27 cellular contexts compared by ENCODE assay signal in the genomic region with DNA sequence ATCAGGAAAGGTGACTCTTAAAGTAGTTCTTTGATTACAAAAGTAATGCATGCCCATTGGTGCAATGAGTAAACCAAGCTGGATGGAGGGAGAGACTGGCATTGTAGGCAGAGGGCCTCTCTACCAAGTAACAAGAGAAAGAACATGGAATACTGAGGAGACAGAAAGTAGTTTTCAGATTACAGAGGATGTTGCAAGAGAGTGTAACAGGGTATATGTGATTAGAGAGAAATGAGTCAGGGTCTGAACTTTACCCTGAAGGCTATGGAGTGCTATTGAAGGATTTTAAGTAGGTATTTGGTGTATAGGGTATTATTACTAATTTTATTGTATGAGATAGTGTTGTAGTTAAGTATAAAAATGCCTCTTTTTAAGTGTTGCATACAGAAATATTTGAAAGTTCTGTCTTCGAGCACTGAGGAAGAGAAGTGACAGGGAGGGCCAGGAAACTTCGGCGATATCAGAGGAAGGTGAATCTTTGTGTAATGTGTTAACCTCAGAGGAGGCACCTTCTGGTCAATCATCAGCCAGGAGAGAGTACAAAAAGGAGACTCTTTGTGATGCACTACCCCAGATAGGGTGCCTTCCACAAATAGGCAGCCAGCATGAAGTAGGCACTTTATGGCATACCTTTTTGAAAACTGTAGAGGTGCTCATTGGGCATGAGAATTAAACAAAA. TPM values are rescaled to one million over a fixed set of nuclear protein-coding genes. Genes with fewer than 3 reads are reported as not detected.
"Had no signal": no experiment of that assay in that cellular context is flagged by ENCODE, and none has a peak within 500 bp of the region (broad histone marks: within the 10 kb centered on the region; RNA-seq: fewer than 3 reads in every experiment).

No MANE protein-coding gene starts in this region.

- H3K27me3 Mint-ChIP-seq: activated CD4-positive, alpha-beta memory T cell treated with anti-CD3 and anti-CD28 coated beads, Interleukin-2, amount 10 ng/mL, durations not matched to agents 7 days and 5 days; activated CD4-positive, alpha-beta T cell treated with anti-CD3 and anti-CD28 coated beads for 36 hours; T-cell had no signal

- H3K4me3 Mint-ChIP-seq: activated CD4-positive, alpha-beta memory T cell treated with anti-CD3 and anti-CD28 coated beads, Interleukin-2, amount 10 ng/mL, durations not matched to agents 7 days and 5 days; activated CD4-positive, alpha-beta T cell treated with anti-CD3 and anti-CD28 coated beads for 36 hours; activated T-cell treated with anti-CD3 and anti-CD28 coated beads, Interleukin-2, amount 50 U/mL, for 24 hours; T-cell had no signal

- H3K27ac Mint-ChIP-seq: activated CD4-positive, alpha-beta memory T cell treated with anti-CD3 and anti-CD28 coated beads, Interleukin-2, amount 10 ng/mL, durations not matched to agents 7 days and 5 days; activated CD4-positive, alpha-beta T cell treated with anti-CD3 and anti-CD28 coated beads for 36 hours; activated T-cell treated with anti-CD3 and anti-CD28 coated beads, Interleukin-2, amount 50 U/mL, for 24 hours; T-cell had no signal

- H3K4me1 Mint-ChIP-seq: activated CD4-positive, alpha-beta memory T cell treated with anti-CD3 and anti-CD28 coated beads, Interleukin-2, amount 10 ng/mL, durations not matched to agents 7 days and 5 days; activated CD4-positive, alpha-beta T cell treated with anti-CD3 and anti-CD28 coated beads for 36 hours had no signal

- H3K9me3 Mint-ChIP-seq: activated CD4-positive, alpha-beta memory T cell treated with anti-CD3 and anti-CD28 coated beads, Interleukin-2, amount 10 ng/mL, durations not matched to agents 7 days and 5 days; activated T-cell treated with anti-CD3 and anti-CD28 coated beads, Interleukin-2, amount 50 U/mL, for 24 hours; T-cell had no signal

- DNase-seq: activated CD4-positive, alpha-beta memory T cell treated with anti-CD3 and anti-CD28 coated beads, Interleukin-2, amount 10 ng/mL, durations not matched to agents 7 days and 5 days; activated CD4-positive, alpha-beta T cell treated with anti-CD3 and anti-CD28 coated beads for 36 hours; activated CD4-positive, alpha-beta T cell treated with anti-CD3 and anti-CD28 coated beads, Interleukin-2, amount 50 U/mL, for 1 hour; activated CD8-positive, alpha-beta memory T cell treated with anti-CD3 and anti-CD28 coated beads, Interleukin-2, amount 50 U/mL, for 48 hours; activated gamma-delta T cell; activated naive CD4-positive, alpha-beta T cell treated with anti-CD3 and anti-CD28 coated beads, Interleukin-2, amount 50 U/mL, for 16 hours; activated T-cell treated with anti-CD3 and anti-CD28 coated beads, Interleukin-2, amount 50 U/mL, for 24 hours; amygdala; brain microvascular endothelial cell; MG63; MV-4-11; NCI-H1092 treated with DMSO at 0.1 percent for 48 hours; NCI-H1417 treated with DMSO at 0.1 percent for 48 hours; NCI-H1694; NCI-H2029; NCI-H2107; NCI-H345; NCI-H510A; NCI-H526 treated with DMSO at 0.1 percent for 48 hours; NCI-H82; SIG-M5; T-cell had no signal

- ATAC-seq: activated CD4-positive, alpha-beta T cell treated with anti-CD3 and anti-CD28 coated beads for 36 hours; T-cell had no signal

RNA-seq across cellular contexts. Expression of a gene that starts 39.7 kb away (rescaled TPM):
- total RNA-seq: activated CD4-positive, alpha-beta memory T cell treated with anti-CD3 and anti-CD28 coated beads, Interleukin-2, amount 10 ng/mL, durations not matched to agents 7 days and 5 days; activated CD4-positive, alpha-beta T cell treated with anti-CD3 and anti-CD28 coated beads for 36 hours; astrocyte; cardiac muscle cell; OCI-LY7; RPMI7951; T-cell; T-helper 2 cell treated with Interferon-gamma antibody and Interleukin-4, amounts not matched to agents 100 ng/mL and 5 ng/mL, for 36 hours had no signal
